ENCODE assay signal across 1 cellular context in genomic region chr10:4429538-4429937, GRCh38.
TF ChIP-seq lines count a peak whose summit lies in the region.

No MANE protein-coding gene starts in this region.

TF ChIP-seq in GM23338, 12 proteins besides CTCF, POLR2A, EP300 and RAD21 (continued from another document):
- TF ChIP-seq, protein P1, sequence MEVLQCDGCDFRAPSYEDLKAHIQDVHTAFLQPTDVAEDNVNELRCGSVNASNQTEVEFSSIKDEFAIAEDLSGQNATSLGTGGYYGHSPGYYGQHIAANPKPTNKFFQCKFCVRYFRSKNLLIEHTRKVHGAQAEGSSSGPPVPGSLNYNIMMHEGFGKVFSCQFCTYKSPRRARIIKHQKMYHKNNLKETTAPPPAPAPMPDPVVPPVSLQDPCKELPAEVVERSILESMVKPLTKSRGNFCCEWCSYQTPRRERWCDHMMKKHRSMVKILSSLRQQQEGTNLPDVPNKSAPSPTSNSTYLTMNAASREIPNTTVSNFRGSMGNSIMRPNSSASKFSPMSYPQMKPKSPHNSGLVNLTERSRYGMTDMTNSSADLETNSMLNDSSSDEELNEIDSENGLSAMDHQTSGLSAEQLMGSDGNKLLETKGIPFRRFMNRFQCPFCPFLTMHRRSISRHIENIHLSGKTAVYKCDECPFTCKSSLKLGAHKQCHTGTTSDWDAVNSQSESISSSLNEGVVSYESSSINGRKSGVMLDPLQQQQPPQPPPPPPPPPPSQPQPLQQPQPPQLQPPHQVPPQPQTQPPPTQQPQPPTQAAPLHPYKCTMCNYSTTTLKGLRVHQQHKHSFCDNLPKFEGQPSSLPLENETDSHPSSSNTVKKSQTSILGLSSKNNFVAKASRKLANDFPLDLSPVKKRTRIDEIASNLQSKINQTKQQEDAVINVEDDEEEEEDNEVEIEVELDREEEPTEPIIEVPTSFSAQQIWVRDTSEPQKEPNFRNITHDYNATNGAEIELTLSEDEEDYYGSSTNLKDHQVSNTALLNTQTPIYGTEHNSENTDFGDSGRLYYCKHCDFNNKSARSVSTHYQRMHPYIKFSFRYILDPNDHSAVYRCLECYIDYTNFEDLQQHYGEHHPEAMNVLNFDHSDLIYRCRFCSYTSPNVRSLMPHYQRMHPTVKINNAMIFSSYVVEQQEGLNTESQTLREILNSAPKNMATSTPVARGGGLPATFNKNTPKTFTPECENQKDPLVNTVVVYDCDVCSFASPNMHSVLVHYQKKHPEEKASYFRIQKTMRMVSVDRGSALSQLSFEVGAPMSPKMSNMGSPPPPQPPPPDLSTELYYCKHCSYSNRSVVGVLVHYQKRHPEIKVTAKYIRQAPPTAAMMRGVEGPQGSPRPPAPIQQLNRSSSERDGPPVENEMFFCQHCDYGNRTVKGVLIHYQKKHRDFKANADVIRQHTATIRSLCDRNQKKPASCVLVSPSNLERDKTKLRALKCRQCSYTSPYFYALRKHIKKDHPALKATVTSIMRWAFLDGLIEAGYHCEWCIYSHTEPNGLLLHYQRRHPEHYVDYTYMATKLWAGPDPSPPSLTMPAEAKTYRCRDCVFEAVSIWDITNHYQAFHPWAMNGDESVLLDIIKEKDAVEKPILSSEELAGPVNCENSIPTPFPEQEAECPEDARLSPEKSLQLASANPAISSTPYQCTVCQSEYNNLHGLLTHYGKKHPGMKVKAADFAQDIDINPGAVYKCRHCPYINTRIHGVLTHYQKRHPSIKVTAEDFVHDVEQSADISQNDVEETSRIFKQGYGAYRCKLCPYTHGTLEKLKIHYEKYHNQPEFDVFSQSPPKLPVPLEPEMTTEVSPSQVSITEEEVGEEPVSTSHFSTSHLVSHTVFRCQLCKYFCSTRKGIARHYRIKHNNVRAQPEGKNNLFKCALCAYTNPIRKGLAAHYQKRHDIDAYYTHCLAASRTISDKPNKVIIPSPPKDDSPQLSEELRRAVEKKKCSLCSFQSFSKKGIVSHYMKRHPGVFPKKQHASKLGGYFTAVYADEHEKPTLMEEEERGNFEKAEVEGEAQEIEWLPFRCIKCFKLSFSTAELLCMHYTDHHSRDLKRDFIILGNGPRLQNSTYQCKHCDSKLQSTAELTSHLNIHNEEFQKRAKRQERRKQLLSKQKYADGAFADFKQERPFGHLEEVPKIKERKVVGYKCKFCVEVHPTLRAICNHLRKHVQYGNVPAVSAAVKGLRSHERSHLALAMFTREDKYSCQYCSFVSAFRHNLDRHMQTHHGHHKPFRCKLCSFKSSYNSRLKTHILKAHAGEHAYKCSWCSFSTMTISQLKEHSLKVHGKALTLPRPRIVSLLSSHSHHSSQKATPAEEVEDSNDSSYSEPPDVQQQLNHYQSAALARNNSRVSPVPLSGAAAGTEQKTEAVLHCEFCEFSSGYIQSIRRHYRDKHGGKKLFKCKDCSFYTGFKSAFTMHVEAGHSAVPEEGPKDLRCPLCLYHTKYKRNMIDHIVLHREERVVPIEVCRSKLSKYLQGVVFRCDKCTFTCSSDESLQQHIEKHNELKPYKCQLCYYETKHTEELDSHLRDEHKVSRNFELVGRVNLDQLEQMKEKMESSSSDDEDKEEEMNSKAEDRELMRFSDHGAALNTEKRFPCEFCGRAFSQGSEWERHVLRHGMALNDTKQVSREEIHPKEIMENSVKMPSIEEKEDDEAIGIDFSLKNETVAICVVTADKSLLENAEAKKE (CRISPR knock-in tag; IDR thresholded peaks at IDR 0.05), result no peak
- TF ChIP-seq, protein P2, sequence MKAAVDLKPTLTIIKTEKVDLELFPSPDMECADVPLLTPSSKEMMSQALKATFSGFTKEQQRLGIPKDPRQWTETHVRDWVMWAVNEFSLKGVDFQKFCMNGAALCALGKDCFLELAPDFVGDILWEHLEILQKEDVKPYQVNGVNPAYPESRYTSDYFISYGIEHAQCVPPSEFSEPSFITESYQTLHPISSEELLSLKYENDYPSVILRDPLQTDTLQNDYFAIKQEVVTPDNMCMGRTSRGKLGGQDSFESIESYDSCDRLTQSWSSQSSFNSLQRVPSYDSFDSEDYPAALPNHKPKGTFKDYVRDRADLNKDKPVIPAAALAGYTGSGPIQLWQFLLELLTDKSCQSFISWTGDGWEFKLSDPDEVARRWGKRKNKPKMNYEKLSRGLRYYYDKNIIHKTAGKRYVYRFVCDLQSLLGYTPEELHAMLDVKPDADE (IDR thresholded peaks at IDR 0.05), result no peak
- no peak for TF ChIP-seq EZH2phosphoT487 (IDR thresholded peaks at IDR 0.05; ENCODE audit: unreplicated experiment)
